In the genomic region with DNA sequence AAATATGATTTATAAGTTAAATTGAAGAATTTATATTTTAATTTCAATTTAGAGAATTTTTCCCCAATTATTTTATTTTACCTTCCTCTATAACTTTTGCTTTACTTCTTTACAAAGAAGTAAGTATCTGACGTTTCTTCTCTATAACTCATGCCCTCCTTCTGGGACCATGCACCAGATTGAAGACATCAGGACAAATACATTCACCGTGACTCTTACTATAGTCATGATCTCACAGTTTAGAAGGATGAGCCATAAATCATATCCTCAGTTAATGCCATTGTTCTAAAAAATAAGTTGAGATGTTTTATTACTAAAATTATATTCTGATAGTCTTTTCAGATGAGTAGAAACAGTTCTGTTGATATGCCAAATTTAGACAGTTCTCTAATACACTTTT, we compare ENCODE assay signal across 1 cellular context.
TF ChIP-seq lines count a peak whose summit lies in the region.

No MANE protein-coding gene starts in this region.

TF ChIP-seq in SK-N-SH, 30 proteins besides CTCF, POLR2A, EP300 and RAD21:
- TF ChIP-seq, protein P1, sequence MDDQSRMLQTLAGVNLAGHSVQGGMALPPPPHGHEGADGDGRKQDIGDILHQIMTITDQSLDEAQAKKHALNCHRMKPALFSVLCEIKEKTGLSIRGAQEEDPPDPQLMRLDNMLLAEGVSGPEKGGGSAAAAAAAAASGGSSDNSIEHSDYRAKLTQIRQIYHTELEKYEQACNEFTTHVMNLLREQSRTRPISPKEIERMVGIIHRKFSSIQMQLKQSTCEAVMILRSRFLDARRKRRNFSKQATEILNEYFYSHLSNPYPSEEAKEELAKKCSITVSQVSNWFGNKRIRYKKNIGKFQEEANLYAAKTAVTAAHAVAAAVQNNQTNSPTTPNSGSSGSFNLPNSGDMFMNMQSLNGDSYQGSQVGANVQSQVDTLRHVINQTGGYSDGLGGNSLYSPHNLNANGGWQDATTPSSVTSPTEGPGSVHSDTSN (IDR thresholded peaks at IDR 0.05) = no peak
